ENCODE assay signal across 25 cellular contexts in the genomic region with DNA sequence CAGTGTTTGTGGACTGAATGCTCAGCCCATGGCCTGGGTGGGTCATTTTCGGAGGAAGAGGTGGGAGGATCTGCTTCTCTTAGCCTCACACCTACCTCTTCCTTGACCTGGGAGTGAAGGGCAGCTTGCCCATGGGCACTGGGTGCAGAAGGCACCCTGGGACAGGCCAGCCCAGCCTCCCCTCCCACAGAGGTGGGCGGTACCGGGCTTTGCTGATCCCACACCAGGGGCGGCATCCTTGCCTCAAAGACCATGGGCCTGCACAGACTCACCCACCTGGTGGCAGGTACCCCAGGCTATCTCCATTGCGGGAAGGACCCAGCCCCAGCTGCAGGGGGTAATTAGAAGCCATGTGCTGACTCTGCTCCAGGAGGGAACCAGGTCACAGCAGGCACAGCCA. TPM values are rescaled to one million over a fixed set of nuclear protein-coding genes. Genes with fewer than 3 reads are reported as not detected.
DNase-seq lines count a peak whose midpoint lies in the region; ATAC-seq, FAIRE-seq and TF ChIP-seq lines count a peak whose summit lies in the region.
"Had no signal": no experiment of that assay in that cellular context is flagged by ENCODE, and none has a peak within 500 bp of the region (broad histone marks: within the 10 kb centered on the region; RNA-seq: fewer than 3 reads in every experiment).

No MANE protein-coding gene starts in this region.

- no CpG with 5 or more reads among the region's 5 CpGs for WGBS in IMR-90 (ENCODE audit: extremely low coverage in 2 of 2, insufficient read length in 1 of 2), 2 experiments
- 80% methylated on average over 5 of the region's 5 CpGs; no CpG with 5 or more reads in 1 of the 2 experiments for WGBS in H1 (ENCODE audit: extremely low coverage in 1 of 2, insufficient coverage in 1 of 2, insufficient read length in 1 of 2, insufficient replicate concordance in 2 of 2, low coverage in 1 of 2, low lambda C conversion rate in 2 of 2, missing lambda C conversion rate in 1 of 2), 2 experiments

- H3K23ac ChIP-seq in IMR-90 (ENCODE audit: low read depth, low read length): no peak overlapping the region
- H3K23ac ChIP-seq in H1 (ENCODE audit: insufficient read length): no peak overlapping the region

- H2AFZ ChIP-seq in IMR-90 (replicated peaks; ENCODE audit: low read length, poor library complexity): peak overlapping the region; percentile 56
- H2AFZ ChIP-seq in H1 (ENCODE audit: low read length): no peak overlapping the region

- H3K27me3 ChIP-seq in IMR-90 (ENCODE audit: control insufficient read depth, insufficient read depth, low read length) (peaks cover 28% of the 10 kb centered on the region), H1 (replicated peaks in 1 of 4; ENCODE audit: control insufficient read depth in 3 of 4, extremely low read depth in 1 of 4, insufficient read depth in 3 of 4, low read length in 3 of 4) (peaks cover 0 to 4% (median 1%) of the 10 kb centered on the region in 4 experiments; a peak in 3 of 7 replicates)

- H3K9me1 ChIP-seq in IMR-90 (ENCODE audit: insufficient read depth, low read length): peaks cover 7% of the 10 kb centered on the region

- H3K79me2 ChIP-seq in H1 (ENCODE audit: control insufficient read depth in 1 of 2, insufficient read depth in 2 of 2, low read length in 2 of 2): no peaks in the 10 kb centered on the region

- dilution Hi-C loops in IMR-90 (cut with HindIII; ENCODE audit: low sequenced_read_pairs, unreplicated experiment): no loop called here

- H3K9me3 ChIP-seq in IMR-90 (ENCODE audit: control insufficient read depth, insufficient read depth, low read length) (no peaks in the 10 kb centered on the region), H1 (ENCODE audit: insufficient read depth in 2 of 2, low read depth in 1 of 2, low read length in 1 of 2) (no peaks in the 10 kb centered on the region)
- H3K9me3 ChIP-seq: BE2C had no signal

- peak overlapping the region; percentile 21; the same call in 1 of the 2 replicates for H4K91ac ChIP-seq in IMR-90 (ENCODE audit: insufficient read depth, low read depth, low read length)
- H4K91ac ChIP-seq in H1 (replicated peaks; ENCODE audit: insufficient read length, low read length): no peak overlapping the region

- TF ChIP-seq POLR2A in IMR-90 (IDR thresholded peaks at IDR 0.05; ENCODE audit: low read depth, low read length): no peak
- TF ChIP-seq POLR2A in H1 (IDR thresholded peaks at IDR 0.05; ENCODE audit: control extremely low read depth in 1 of 2, low read depth in 2 of 2, low read length in 2 of 2): no peak

- no peak overlapping the region for H3K4me2 ChIP-seq in IMR-90 (ENCODE audit: low read depth, low read length)
- no peak overlapping the region for H3K4me2 ChIP-seq in H1 (ENCODE audit: insufficient read depth in 1 of 2, low read depth in 2 of 2, low read length in 2 of 2)

- H3K56ac ChIP-seq in IMR-90 (ENCODE audit: extremely low read depth, insufficient read depth, low read length): no peak overlapping the region
- H3K56ac ChIP-seq in H1 (replicated peaks; ENCODE audit: insufficient read length, low read depth, low read length): no peak overlapping the region

- no peak overlapping the region for H3K18ac ChIP-seq in IMR-90 (ENCODE audit: low read depth, low read length)
- H3K18ac ChIP-seq in H1 (ENCODE audit: extremely low read depth, low read length): no peak overlapping the region

- H2BK15ac ChIP-seq in IMR-90 (ENCODE audit: low read depth, low read length) (no peak overlapping the region), H1 (ENCODE audit: low read length) (0 out of 2 replicates have a peak overlapping the region, but pooled peaks have one; percentile 55)

- H3K4me1 ChIP-seq in IMR-90 (ENCODE audit: control insufficient read depth, insufficient read depth, low read length) (peaks cover 9% of the 10 kb centered on the region), H1 (replicated peaks in 1 of 4; ENCODE audit: control insufficient read depth in 3 of 4, insufficient read depth in 4 of 4, low read length in 3 of 4) (peaks cover 0 to 12% (median 5%) of the 10 kb centered on the region in 4 experiments; a peak in 5 of 7 replicates)
- H3K4me1 ChIP-seq: BE2C had no signal

- no peak overlapping the region for H2AK9ac ChIP-seq in IMR-90 (replicated peaks; ENCODE audit: low read depth, low read length, poor library complexity)

- DNase-seq in IMR-90 (no peak), H1 (ENCODE audit: low read depth in 1 of 2, low spot score in 2 of 2) (no peak), posterior vena cava (ENCODE audit: low spot score) (peak; percentile 62), GM19238 (ENCODE audit: insufficient read length, low spot score) (no peak), NCI-H2227 (lab: John Stamatoyannopoulos, UW; ENCODE audit: unreplicated experiment) (no peak)
- DNase-seq: ACHN; BE2C; C1 segment of cervical spinal cord; CD4-positive, CD25-positive, alpha-beta regulatory T cell; CD8-positive, alpha-beta memory T cell; COR-L47; DMS153; DMS79; GDM1; HCEC 1CT; HFFc6; KG1 had no signal

- H3K4me3 ChIP-seq in IMR-90 (ENCODE audit: insufficient read depth, low read depth, low read length) (no peak overlapping the region), H1 (ENCODE audit: extremely low read depth in 1 of 4, insufficient read depth in 2 of 4, low read depth in 3 of 4, low read length in 4 of 4) (no peak overlapping the region)

- intact Hi-C loops in IMR-90 (cut with micrococcal nuclease): no loop called here
- intact Hi-C loops in posterior vena cava (cut with DNase I): no loop called here

- H2AK5ac ChIP-seq in IMR-90 (ENCODE audit: low read depth, low read length) (no peak overlapping the region; the same call in 1 of the 2 replicates), H1 (ENCODE audit: low read depth, low read length) (no peak overlapping the region)

- ATAC-seq in IMR-90 (ENCODE audit: low read depth) (no peak), GM19467 (IDR thresholded peaks at IDR 0.05; ENCODE audit: unreplicated experiment) (no peak), GM21360 (IDR thresholded peaks at IDR 0.05; ENCODE audit: unreplicated experiment) (no peak)
- ATAC-seq: HepG2 had no signal

- no peaks in the 10 kb centered on the region for H3K79me1 ChIP-seq in IMR-90 (ENCODE audit: low read depth in 1 of 2, low read length in 2 of 2)
- H3K79me1 ChIP-seq in H1 (ENCODE audit: low read depth, low read length): no peaks in the 10 kb centered on the region; the same call in 1 of the 2 replicates

- no peaks in the 10 kb centered on the region for H4K20me1 ChIP-seq in IMR-90 (ENCODE audit: insufficient read depth, low read length)
- H4K20me1 ChIP-seq in H1 (replicated peaks in 1 of 2; ENCODE audit: control insufficient read depth in 1 of 2, insufficient read depth in 2 of 2, low read length in 2 of 2): peaks cover 3 to 8% of the 10 kb centered on the region in 2 experiments

- BruUV-seq in IMR-90 (replicated peaks; lab: Mats Ljungman, UMichigan): no TSS peak

- FAIRE-seq in H1 (lab: Jason Lieb, UNC): no peak
- FAIRE-seq: A204.1, GM12892, GM18507, H54, HepG2 had no signal

- in situ Hi-C loops in IMR-90 (cut with MboI; ENCODE audit: low sequenced_read_pairs): no loop called here

- H3K23me2 ChIP-seq in H1 (ENCODE audit: low read depth, low read length): peaks cover 11% of the 10 kb centered on the region; the same call in 1 of the 2 replicates

- H3K36me3 ChIP-seq in IMR-90 (ENCODE audit: control insufficient read depth, insufficient read depth, low read length): no peaks in the 10 kb centered on the region
- no peaks in the 10 kb centered on the region for H3K36me3 ChIP-seq in H1 (ENCODE audit: control insufficient read depth in 2 of 4, insufficient read depth in 4 of 4, low read length in 3 of 4)
- H3K36me3 ChIP-seq: BE2C had no signal

- TF ChIP-seq CTCF in IMR-90 (conservative IDR thresholded peaks at IDR 0.05; ENCODE audit: low read depth, low read length): no peak
- no peak for TF ChIP-seq CTCF in H1 (IDR thresholded peaks at IDR 0.05; ENCODE audit: control extremely low read depth in 1 of 3, insufficient read depth in 1 of 3, low read depth in 1 of 3, low read length in 3 of 3)

- H3K9ac ChIP-seq in IMR-90 (ENCODE audit: low read depth, low read length): no peak overlapping the region
- H3K9ac ChIP-seq in H1 (replicated peaks in 1 of 4; ENCODE audit: extremely low read depth in 1 of 4, low read depth in 3 of 4, low read length in 3 of 4): no peak overlapping the region

- CTCF ChIA-PET in IMR-90 (lab: Yijun Ruan, JAX) (no interaction called here), H1 (lab: Charles Lee; ENCODE audit: partially characterized antibody) (interaction anchor here (0.9 to 21.4 kb wide), 6 partner anchors 9 to 792 kb away, joined by 3 to 226 read pairs (median 4); no protein-coding TSS in a partner anchor)

- H4K8ac ChIP-seq in IMR-90 (ENCODE audit: low read depth in 2 of 2, low read length in 2 of 2) (no peak overlapping the region), H1 (ENCODE audit: extremely low read depth, insufficient read depth, low read length) (no peak overlapping the region; the same call in 1 of the 2 replicates)

- H2BK12ac ChIP-seq in H1 (ENCODE audit: low read depth, low read length): peak overlapping the region; percentile 60; the same call in 1 of the 2 replicates

- TF ChIP-seq RAD21 in IMR-90 (IDR thresholded peaks at IDR 0.05; ENCODE audit: low read length) (no peak), H1 (IDR thresholded peaks at IDR 0.05 in 1 of 2, conservative IDR thresholded peaks at IDR 0.05 in 1 of 2; ENCODE audit: low read depth in 2 of 2, low read length in 2 of 2) (no peak)

- POLR2A ChIA-PET in IMR-90 (lab: Charles Lee; ENCODE audit: unreplicated experiment) (no interaction called here), H1 (lab: Charles Lee; ENCODE audit: partially characterized antibody) (interaction anchor here (1.2 to 2.4 kb wide), 2 partner anchors 10 to 21 kb away, joined by 5 to 7 read pairs; no protein-coding TSS in a partner anchor)

- H2BK20ac ChIP-seq in IMR-90 (ENCODE audit: low read depth, low read length): no peak overlapping the region
- no peak overlapping the region for H2BK20ac ChIP-seq in H1 (ENCODE audit: low read length)

- H3K4ac ChIP-seq in IMR-90 (ENCODE audit: low read depth, low read length) (no peak overlapping the region; the same call in 1 of the 2 replicates), H1 (replicated peaks; ENCODE audit: insufficient read length, low read depth, low read length) (no peak overlapping the region)

- H2BK5ac ChIP-seq in IMR-90 (ENCODE audit: low read depth, low read length, poor library complexity, severe bottlenecking): no peak overlapping the region
- H2BK5ac ChIP-seq in H1 (ENCODE audit: low read depth, low read length): no peak overlapping the region

- H4K5ac ChIP-seq in IMR-90 (ENCODE audit: low read depth, low read length) (no peak overlapping the region), H1 (ENCODE audit: insufficient read length, low read depth, low read length) (no peak overlapping the region)

- no peak overlapping the region for H3K27ac ChIP-seq in IMR-90 (ENCODE audit: insufficient read depth, low read length)
- H3K27ac ChIP-seq in H1 (ENCODE audit: low read depth, low read length): no peak overlapping the region

- no peak for TF ChIP-seq EP300 in H1 (IDR thresholded peaks at IDR 0.05; ENCODE audit: borderline replicate concordance in 1 of 2, low read depth in 2 of 2, low read length in 2 of 2)

- H2BK120ac ChIP-seq in IMR-90 (ENCODE audit: low read depth, low read length) (no peak overlapping the region), H1 (replicated peaks; ENCODE audit: low read depth, low read length) (no peak overlapping the region)

- H3K14ac ChIP-seq in IMR-90 (replicated peaks; ENCODE audit: low read depth, low read length) (no peak overlapping the region), H1 (ENCODE audit: insufficient read length) (no peak overlapping the region)

RNA-seq across cellular contexts. Expression of a gene that starts 1.5 kb away (rescaled TPM):
- total RNA-seq in IMR-90 (2012; rRNA removed): 0.18 TPM in 1 of 2 replicates, not detected in the other
- 0.13 and 0.44 TPM in 2 replicates for polyA plus RNA-seq in IMR-90 (2012; rRNA removed)
- 0.29 and 0.50 TPM in 2 replicates for polyA plus RNA-seq in IMR-90 (2012; cell fraction: cytosol; rRNA removed)
- polyA plus RNA-seq in IMR-90 (2012; cell fraction: nucleus; rRNA removed; ENCODE audit: low replicate concordance): 0.65 TPM in 2 replicates
- 6.8 and 8.2 TPM in 2 replicates for total RNA-seq in H1 (2021; fragmentation: NEBNext Ultra II Directional; extraction: Animal tissue kit (Norgen Biotek cat#: 25700))
- polyA plus RNA-seq in H1 (2011; rRNA removed): 3.9 and 5.2 TPM in 2 replicates
- polyA plus RNA-seq in H1 (2011; cell fraction: cytosol; rRNA removed): 3.8 TPM
- 7.4 TPM for polyA plus RNA-seq in H1 (2011; cell fraction: nucleus; rRNA removed)
- polyA plus RNA-seq in H1 (2012, experiment 1 of 2): 3.2 to 4.1 TPM (median 3.7 TPM) in 4 replicates
- polyA plus RNA-seq in H1 (2012, experiment 2 of 2): 3.2 TPM
- 3.3 TPM for polyA plus RNA-seq in H1 (2013, experiment 1 of 2)
- 3.4 TPM for polyA plus RNA-seq in H1 (2013, experiment 2 of 2)
- 1.8 and 1.9 TPM in 2 replicates for polyA minus RNA-seq in H1 (2011; rRNA and poly(A)+ RNA removed)
- polyA minus RNA-seq in H1 (2011; cell fraction: cytosol; rRNA and poly(A)+ RNA removed): 3.4 TPM
- 3.8 TPM for polyA minus RNA-seq in H1 (2011; cell fraction: nucleus; rRNA and poly(A)+ RNA removed)
- not detected for total RNA-seq in posterior vena cava
- total RNA-seq: CD4-positive, CD25-positive, alpha-beta regulatory T cell; CD8-positive, alpha-beta memory T cell; Daoy; HepG2; HFFc6 had no signal
- polyA plus RNA-seq: CD4-positive, CD25-positive, alpha-beta regulatory T cell; CD8-positive, alpha-beta memory T cell; HepG2 had no signal

RNA-seq across cellular contexts. Expression of a gene that starts 30.3 kb away (rescaled TPM):
- total RNA-seq in IMR-90 (2012; rRNA removed): 3.3 and 3.6 TPM in 2 replicates
- 7.5 and 8.4 TPM in 2 replicates for polyA plus RNA-seq in IMR-90 (2012; rRNA removed)
- polyA plus RNA-seq in IMR-90 (2012; cell fraction: cytosol; rRNA removed): 3.1 and 4.0 TPM in 2 replicates
- 25.4 and 30.2 TPM in 2 replicates for polyA plus RNA-seq in IMR-90 (2012; cell fraction: nucleus; rRNA removed; ENCODE audit: low replicate concordance)
- 23.4 and 24.6 TPM in 2 replicates for total RNA-seq in H1 (2021; fragmentation: NEBNext Ultra II Directional; extraction: Animal tissue kit (Norgen Biotek cat#: 25700))
- polyA plus RNA-seq in H1 (2011; rRNA removed): 17.5 and 21.0 TPM in 2 replicates
- polyA plus RNA-seq in H1 (2011; cell fraction: cytosol; rRNA removed): 16.0 TPM
- polyA plus RNA-seq in H1 (2011; cell fraction: nucleus; rRNA removed): 37.2 TPM
- polyA plus RNA-seq in H1 (2012, experiment 1 of 2): 14.2 to 20.5 TPM (median 18.2 TPM) in 4 replicates
- polyA plus RNA-seq in H1 (2012, experiment 2 of 2): 12.6 TPM
- 20.6 TPM for polyA plus RNA-seq in H1 (2013, experiment 1 of 2)
- 19.5 TPM for polyA plus RNA-seq in H1 (2013, experiment 2 of 2)
- 36.0 and 39.2 TPM in 2 replicates for polyA minus RNA-seq in H1 (2011; rRNA and poly(A)+ RNA removed)
- 11.8 TPM for polyA minus RNA-seq in H1 (2011; cell fraction: cytosol; rRNA and poly(A)+ RNA removed)
- polyA minus RNA-seq in H1 (2011; cell fraction: nucleus; rRNA and poly(A)+ RNA removed): 34.6 TPM
- under 1 TPM in 1 of 2 donors, not detected in 1; 0.51 TPM for total RNA-seq in posterior vena cava
- total RNA-seq: CD4-positive, CD25-positive, alpha-beta regulatory T cell had no signal
- polyA plus RNA-seq: CD4-positive, CD25-positive, alpha-beta regulatory T cell; CD8-positive, alpha-beta memory T cell had no signal

RNA-seq across cellular contexts. Expression of a gene that starts 31.0 kb away (rescaled TPM):
- total RNA-seq in IMR-90 (2012; rRNA removed): 1.1 TPM in 2 replicates
- 4.8 and 5.2 TPM in 2 replicates for polyA plus RNA-seq in IMR-90 (2012; rRNA removed)
- polyA plus RNA-seq in IMR-90 (2012; cell fraction: cytosol; rRNA removed): 1.5 and 2.4 TPM in 2 replicates
- polyA plus RNA-seq in IMR-90 (2012; cell fraction: nucleus; rRNA removed; ENCODE audit: low replicate concordance): 41.6 and 44.7 TPM in 2 replicates
- 7.0 and 9.1 TPM in 2 replicates for total RNA-seq in H1 (2021; fragmentation: NEBNext Ultra II Directional; extraction: Animal tissue kit (Norgen Biotek cat#: 25700))
- polyA plus RNA-seq in H1 (2011; rRNA removed): 11.8 and 19.5 TPM in 2 replicates
- polyA plus RNA-seq in H1 (2011; cell fraction: cytosol; rRNA removed): 14.9 TPM
- 58.0 TPM for polyA plus RNA-seq in H1 (2011; cell fraction: nucleus; rRNA removed)
- 11.1 to 14.8 TPM (median 12.3 TPM) in 4 replicates for polyA plus RNA-seq in H1 (2012, experiment 1 of 2)
- 2.7 TPM for polyA plus RNA-seq in H1 (2012, experiment 2 of 2)
- 6.9 TPM for polyA plus RNA-seq in H1 (2013, experiment 1 of 2)
- polyA plus RNA-seq in H1 (2013, experiment 2 of 2): 6.1 TPM
- polyA minus RNA-seq in H1 (2011; rRNA and poly(A)+ RNA removed): 5.4 and 5.5 TPM in 2 replicates
- 8.1 TPM for polyA minus RNA-seq in H1 (2011; cell fraction: cytosol; rRNA and poly(A)+ RNA removed)
- 16.3 TPM for polyA minus RNA-seq in H1 (2011; cell fraction: nucleus; rRNA and poly(A)+ RNA removed)
- not detected for total RNA-seq in posterior vena cava
- total RNA-seq: CD4-positive, CD25-positive, alpha-beta regulatory T cell; CD8-positive, alpha-beta memory T cell; HepG2; HFFc6 had no signal
- polyA plus RNA-seq: CD4-positive, CD25-positive, alpha-beta regulatory T cell; CD8-positive, alpha-beta memory T cell; HepG2 had no signal
